Comparison of ENCODE assay signal across 9 cellular contexts in the genomic region with DNA sequence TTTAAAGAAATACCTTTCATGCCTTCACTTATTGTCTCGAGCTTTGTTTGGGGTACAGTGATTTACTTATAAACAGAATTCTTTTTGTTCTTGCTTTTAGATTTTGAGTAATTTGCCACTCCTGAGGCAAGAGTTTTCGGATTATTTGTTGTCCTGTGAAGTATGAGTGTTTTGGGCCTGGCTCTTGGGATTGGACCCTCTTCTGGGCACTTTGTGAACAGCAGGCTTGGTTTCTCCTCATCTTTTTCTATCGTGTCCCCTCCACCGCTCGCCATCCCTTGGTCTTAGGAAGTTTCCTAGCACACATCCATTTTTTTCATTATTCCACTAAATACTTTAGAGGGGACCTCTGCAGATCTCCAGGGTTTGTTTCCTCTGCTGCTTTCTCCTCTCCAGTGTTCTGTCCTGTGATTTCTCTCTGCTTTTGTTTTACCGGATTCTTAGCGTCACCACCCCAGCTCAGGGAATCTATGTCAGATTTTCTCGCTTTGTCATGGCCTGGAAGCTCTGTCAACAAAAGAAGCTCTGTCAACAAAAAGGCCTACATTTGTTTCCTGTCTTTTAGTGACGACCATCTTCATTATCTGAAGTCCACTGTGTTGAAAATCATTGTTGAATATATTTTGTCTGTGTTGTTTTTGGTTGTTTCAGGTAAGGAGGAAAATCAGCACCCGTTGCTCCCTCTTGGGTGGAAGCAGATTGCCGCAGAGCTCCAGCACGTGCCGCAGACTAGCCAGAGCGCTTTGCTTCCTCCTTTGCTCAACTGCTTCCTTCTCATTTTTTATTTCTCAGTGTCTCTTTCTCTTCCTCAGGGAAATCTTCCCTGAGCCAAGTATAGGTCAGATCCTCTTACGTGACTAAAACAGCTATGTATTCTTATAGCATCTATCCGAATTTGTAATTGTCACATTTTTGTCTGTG. TPM values are rescaled to one million over a fixed set of nuclear protein-coding genes. Genes with fewer than 3 reads are reported as not detected.
DNase-seq lines count a peak whose midpoint lies in the region; TF ChIP-seq lines count a peak whose summit lies in the region.
"Had no signal": no experiment of that assay in that cellular context is flagged by ENCODE, and none has a peak within 500 bp of the region (broad histone marks: within the 10 kb centered on the region; RNA-seq: fewer than 3 reads in every experiment).

No MANE protein-coding gene starts in this region.

- TF ChIP-seq CTCF in VCaP (conservative IDR thresholded peaks at IDR 0.05) = peak; percentile 52
- TF ChIP-seq CTCF in Peyer's patch (IDR thresholded peaks at IDR 0.05) = no peak

- DNase-seq in AG20443 (ENCODE audit: low spot score) (peak; percentile 6), HEK293T (ENCODE audit: extremely low spot score) (peak; percentile 9), iPS-NIHi11 (ENCODE audit: low spot score) (peak; percentile 28), UCSD-AML1 (lab: John Stamatoyannopoulos, UW; ENCODE audit: unreplicated experiment) (no peak), Peyer's patch (no peak), COLO668 (lab: John Stamatoyannopoulos, UW; ENCODE audit: unreplicated experiment) (no peak)
- DNase-seq in stimulated activated CD4-positive, alpha-beta T cell treated with anti-CD3 and anti-CD28 coated beads, Interleukin-2, amount 100 ng/mL, for 48 hours = no peak
- DNase-seq: activated effector memory CD4-positive, alpha-beta T cell treated with Interleukin-2 at 50 U/mL for 16 hours had no signal

- no peaks in the 10 kb centered on the region for H3K4me1 ChIP-seq in Peyer's patch

- H3K27me3 ChIP-seq in Peyer's patch = no peaks in the 10 kb centered on the region

- POLR2A ChIA-PET in HEK293T (lab: Yijun Ruan, JAX) = no interaction called here

- CTCF ChIA-PET in HEK293T (lab: Yijun Ruan, JAX) = no interaction called here

- TF ChIP-seq POLR2A in Peyer's patch (IDR thresholded peaks at IDR 0.05) = no peak

- H3K9me3 ChIP-seq in Peyer's patch = no peaks in the 10 kb centered on the region

- no peaks in the 10 kb centered on the region for H3K36me3 ChIP-seq in Peyer's patch

- H3K27ac ChIP-seq in VCaP = no peak overlapping the region
- H3K27ac ChIP-seq in Peyer's patch = no peak overlapping the region

- H3K4me3 ChIP-seq in Peyer's patch = no peak overlapping the region

TF ChIP-seq in HEK293T, 16 proteins besides CTCF, POLR2A, EP300 and RAD21:
- no peak for TF ChIP-seq ELF4 (IDR thresholded peaks at IDR 0.05)
- TF ChIP-seq FOXA1 (IDR thresholded peaks at IDR 0.05) = no peak
- TF ChIP-seq BHLHE40 (IDR thresholded peaks at IDR 0.05; ENCODE audit: borderline replicate concordance) = no peak
- no peak for TF ChIP-seq FOXM1 (IDR thresholded peaks at IDR 0.05; ENCODE audit: borderline replicate concordance)
- TF ChIP-seq ZNF384 (IDR thresholded peaks at IDR 0.05) = no peak
- TF ChIP-seq SP1 (IDR thresholded peaks at IDR 0.05) = no peak
- TF ChIP-seq FOXK2 (IDR thresholded peaks at IDR 0.05) = no peak
- no peak for TF ChIP-seq SUZ12 (IDR thresholded peaks at IDR 0.05)
- no peak for TF ChIP-seq L3MBTL2 (conservative IDR thresholded peaks at IDR 0.05)

RNA-seq across cellular contexts. Expression of a gene that starts 27.8 kb away (rescaled TPM):
- not detected for total RNA-seq in Peyer's patch

Comparison
In these comparisons a context has a peak if more than half of its experiments do, and no peak if none do; other contexts are left out.
1. DNase-seq: peak in AG20443 (single experiment), HEK293T (single experiment) and iPS-NIHi11 (single experiment); none in UCSD-AML1 (single experiment), stimulated activated CD4-positive, alpha-beta T cell treated with anti-CD3 and anti-CD28 coated beads, Interleukin-2, amount 100 ng/mL, for 48 hours (0 of 2), Peyer's patch (0 of 3) and COLO668 (single experiment).